ENCODE assay signal across 8 cellular contexts in the genomic region with DNA sequence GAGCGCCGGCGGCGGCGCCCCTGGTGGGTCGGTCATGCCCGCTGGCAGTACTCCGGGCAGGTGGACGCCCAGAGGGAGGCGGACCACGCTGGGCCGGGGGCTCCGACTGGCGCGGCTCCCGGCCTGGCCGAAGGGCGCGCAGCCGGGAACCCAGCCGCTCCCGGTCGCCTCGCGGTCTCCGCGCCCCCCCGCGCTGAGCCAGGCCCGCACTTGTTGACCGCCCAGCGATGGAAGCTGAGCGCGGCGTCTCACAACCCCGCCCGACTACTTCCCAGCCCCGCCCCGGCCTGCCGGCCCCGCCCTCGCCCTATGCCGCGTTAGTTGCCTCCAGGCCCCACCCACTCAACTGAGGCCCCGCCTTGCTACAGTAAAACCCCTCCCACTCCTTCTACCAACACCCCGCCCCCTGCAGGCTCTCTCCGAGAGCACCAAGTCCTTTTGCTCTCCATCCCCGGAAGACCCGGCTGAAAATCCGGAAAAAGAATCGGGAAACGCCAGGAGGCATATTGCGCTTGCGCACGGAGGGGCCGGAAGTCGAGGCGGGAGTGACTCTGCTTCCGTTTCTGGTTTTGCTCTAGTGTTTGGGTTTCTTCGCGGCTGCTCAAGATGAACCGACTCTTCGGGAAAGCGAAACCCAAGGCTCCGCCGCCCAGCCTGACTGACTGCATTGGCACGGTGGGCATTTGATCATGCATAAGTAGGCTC. TPM values are rescaled to one million over a fixed set of nuclear protein-coding genes. Genes with fewer than 3 reads are reported as not detected.
DNase-seq lines count a peak whose midpoint lies in the region; ATAC-seq and TF ChIP-seq lines count a peak whose summit lies in the region.

BAG1 (minus strand) TSS at position 236 of the 705 bp plus-strand sequence.
CHMP5 (plus strand) TSS at position 577 of the 705 bp plus-strand sequence; CDS start at position 607, 30 bp downstream.

- H3K4me1 Mint-ChIP-seq in endothelial cell (ENCODE audit: unreplicated experiment) (peaks cover 34% of the 10 kb centered on the region), mesothelial cell of epicardium (peaks cover 27% of the 10 kb centered on the region)

- peaks cover 11% of the 10 kb centered on the region for H3K4me1 ChIP-seq in OCI-LY3 (ENCODE audit: low read length)

- peak within 1 kb of the TSS; percentile 99 for H3K4me2 ChIP-seq in OCI-LY3 (ENCODE audit: low read length)

- peak; percentile 86 for ATAC-seq in GM21515 (IDR thresholded peaks at IDR 0.05; ENCODE audit: unreplicated experiment)

- H3K27me3 Mint-ChIP-seq in endothelial cell (ENCODE audit: unreplicated experiment) (peaks cover 14% of the 10 kb centered on the region), mesothelial cell of epicardium (ENCODE audit: low read depth) (no peaks in the 10 kb centered on the region)

- H4K20me1 ChIP-seq in OCI-LY3 (ENCODE audit: insufficient read depth, low read length): no peaks in the 10 kb centered on the region

- TF ChIP-seq CTCF in OCI-LY3 (IDR thresholded peaks at IDR 0.05; ENCODE audit: low read depth, low read length): no peak; the same call in 1 of the 2 replicates
- TF ChIP-seq CTCF in endothelial cell (IDR thresholded peaks at IDR 0.05; ENCODE audit: unreplicated experiment): peak; percentile 52
- TF ChIP-seq CTCF in mesothelial cell of epicardium (IDR thresholded peaks at IDR 0.05; ENCODE audit: unreplicated experiment): peak; percentile 15

- H2AFZ ChIP-seq in OCI-LY3 (ENCODE audit: low read depth, low read length): peak within 1 kb of the TSS; percentile 22; the same call in 1 of the 2 replicates

- H3K27me3 ChIP-seq in OCI-LY3 (ENCODE audit: low read depth, low read length): no peaks in the 10 kb centered on the region

- H3K79me2 ChIP-seq in OCI-LY3 (ENCODE audit: low read length): peaks cover 40% of the 10 kb centered on the region

- H3K27ac Mint-ChIP-seq in endothelial cell (ENCODE audit: unreplicated experiment) (peak within 1 kb of the TSS; percentile 98), mesothelial cell of epicardium (peak within 1 kb of the TSS; percentile 93)

- peak within 1 kb of the TSS; percentile 53 for H3K27ac ChIP-seq in OCI-LY3 (ENCODE audit: low read length)

- H3K9me3 Mint-ChIP-seq in endothelial cell (ENCODE audit: unreplicated experiment) (no peaks in the 10 kb centered on the region), mesothelial cell of epicardium (no peaks in the 10 kb centered on the region)

- H3K36me3 Mint-ChIP-seq in endothelial cell (ENCODE audit: low read depth, unreplicated experiment) (peaks cover 45% of the 10 kb centered on the region), mesothelial cell of epicardium (peaks cover 24% of the 10 kb centered on the region)

- H3K36me3 ChIP-seq in OCI-LY3 (replicated peaks; ENCODE audit: low read depth, low read length): peaks cover 33% of the 10 kb centered on the region

- H3K9ac ChIP-seq in OCI-LY3 (ENCODE audit: low read length): peak within 1 kb of the TSS; percentile 87

- peak within 1 kb of the TSS; percentile 86 for H3K4me3 ChIP-seq in OCI-LY3 (ENCODE audit: low read length)

- DNase-seq in DMS 273 (lab: John Stamatoyannopoulos, UW; ENCODE audit: unreplicated experiment) (peak; percentile 99), HuH-7 (ENCODE audit: low spot score) (peak; percentile 88), endothelial cell (ENCODE audit: low spot score) (peak; percentile 99), mesothelial cell of epicardium (ENCODE audit: low spot score in 2 of 2, unreplicated experiment in 2 of 2) (peak; percentile 100)
- peak; percentile 99 for DNase-seq in activated CD8-positive, alpha-beta memory T cell treated with anti-CD3 and anti-CD28 coated beads, Interleukin-2, amount 50 U/mL, for 48 hours
- DNase-seq in stimulated activated CD8-positive, alpha-beta memory T cell treated with anti-CD3 and anti-CD28 coated beads, Interleukin-15, amount 100 ng/mL, for 48 hours (ENCODE audit: low read depth in 2 of 2): peak; percentile 98 to 99

- H3K4me3 Mint-ChIP-seq in endothelial cell (ENCODE audit: unreplicated experiment) (peak within 1 kb of the TSS; percentile 99), mesothelial cell of epicardium (peak within 1 kb of the TSS; percentile 87)

- no peaks in the 10 kb centered on the region for H3K9me3 ChIP-seq in OCI-LY3 (ENCODE audit: insufficient read depth, low read length)

RNA-seq across cellular contexts. Expression of gene BAG1, which starts in this region (rescaled TPM):
- total RNA-seq in endothelial cell (ENCODE audit: unreplicated experiment) (61.5 TPM), mesothelial cell of epicardium (48.0 to 49.6 TPM (median 48.4 TPM) in 3 replicates)

RNA-seq across cellular contexts. Expression of gene CHMP5, which starts in this region (rescaled TPM):
- total RNA-seq in endothelial cell (ENCODE audit: unreplicated experiment) (88.7 TPM), mesothelial cell of epicardium (49.1 to 50.2 TPM (median 49.4 TPM) in 3 replicates)

Comparison
In these comparisons a context has a peak if more than half of its experiments do, and no peak if none do; other contexts are left out.
1. Peak in every context shown above with its lines: DNase-seq, ATAC-seq, H3K4me3 ChIP-seq and H3K27ac ChIP-seq.